2 cellular contexts compared by ENCODE assay signal in the genomic region with DNA sequence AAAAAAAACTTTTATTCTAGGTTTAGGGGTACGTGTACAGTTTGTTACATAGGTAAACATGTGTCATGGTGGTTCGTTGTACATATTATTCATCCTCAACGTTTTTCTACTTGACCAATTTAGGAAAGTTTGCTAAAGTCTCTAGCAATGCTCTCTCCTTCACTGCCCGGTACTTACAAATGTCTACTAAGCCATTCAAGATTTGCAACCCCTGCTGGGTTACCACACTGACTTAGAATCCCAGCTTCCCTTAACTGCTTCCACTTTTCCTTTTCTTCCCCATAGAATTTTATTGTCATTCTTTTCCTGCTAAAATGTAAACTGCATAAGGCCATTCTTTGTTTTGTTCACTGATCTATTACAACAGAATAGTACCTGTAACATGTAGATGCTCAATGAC.
TF ChIP-seq lines count a peak whose summit lies in the region.

No MANE protein-coding gene starts in this region.

TF ChIP-seq in GM23338, 12 proteins besides CTCF, POLR2A, EP300 and RAD21:
- TF ChIP-seq NANOG (IDR thresholded peaks at IDR 0.05; ENCODE audit: borderline replicate concordance) = no peak
- no peak for TF ChIP-seq EZH2phosphoT487 (IDR thresholded peaks at IDR 0.05; ENCODE audit: unreplicated experiment)
- TF ChIP-seq, protein P1, sequence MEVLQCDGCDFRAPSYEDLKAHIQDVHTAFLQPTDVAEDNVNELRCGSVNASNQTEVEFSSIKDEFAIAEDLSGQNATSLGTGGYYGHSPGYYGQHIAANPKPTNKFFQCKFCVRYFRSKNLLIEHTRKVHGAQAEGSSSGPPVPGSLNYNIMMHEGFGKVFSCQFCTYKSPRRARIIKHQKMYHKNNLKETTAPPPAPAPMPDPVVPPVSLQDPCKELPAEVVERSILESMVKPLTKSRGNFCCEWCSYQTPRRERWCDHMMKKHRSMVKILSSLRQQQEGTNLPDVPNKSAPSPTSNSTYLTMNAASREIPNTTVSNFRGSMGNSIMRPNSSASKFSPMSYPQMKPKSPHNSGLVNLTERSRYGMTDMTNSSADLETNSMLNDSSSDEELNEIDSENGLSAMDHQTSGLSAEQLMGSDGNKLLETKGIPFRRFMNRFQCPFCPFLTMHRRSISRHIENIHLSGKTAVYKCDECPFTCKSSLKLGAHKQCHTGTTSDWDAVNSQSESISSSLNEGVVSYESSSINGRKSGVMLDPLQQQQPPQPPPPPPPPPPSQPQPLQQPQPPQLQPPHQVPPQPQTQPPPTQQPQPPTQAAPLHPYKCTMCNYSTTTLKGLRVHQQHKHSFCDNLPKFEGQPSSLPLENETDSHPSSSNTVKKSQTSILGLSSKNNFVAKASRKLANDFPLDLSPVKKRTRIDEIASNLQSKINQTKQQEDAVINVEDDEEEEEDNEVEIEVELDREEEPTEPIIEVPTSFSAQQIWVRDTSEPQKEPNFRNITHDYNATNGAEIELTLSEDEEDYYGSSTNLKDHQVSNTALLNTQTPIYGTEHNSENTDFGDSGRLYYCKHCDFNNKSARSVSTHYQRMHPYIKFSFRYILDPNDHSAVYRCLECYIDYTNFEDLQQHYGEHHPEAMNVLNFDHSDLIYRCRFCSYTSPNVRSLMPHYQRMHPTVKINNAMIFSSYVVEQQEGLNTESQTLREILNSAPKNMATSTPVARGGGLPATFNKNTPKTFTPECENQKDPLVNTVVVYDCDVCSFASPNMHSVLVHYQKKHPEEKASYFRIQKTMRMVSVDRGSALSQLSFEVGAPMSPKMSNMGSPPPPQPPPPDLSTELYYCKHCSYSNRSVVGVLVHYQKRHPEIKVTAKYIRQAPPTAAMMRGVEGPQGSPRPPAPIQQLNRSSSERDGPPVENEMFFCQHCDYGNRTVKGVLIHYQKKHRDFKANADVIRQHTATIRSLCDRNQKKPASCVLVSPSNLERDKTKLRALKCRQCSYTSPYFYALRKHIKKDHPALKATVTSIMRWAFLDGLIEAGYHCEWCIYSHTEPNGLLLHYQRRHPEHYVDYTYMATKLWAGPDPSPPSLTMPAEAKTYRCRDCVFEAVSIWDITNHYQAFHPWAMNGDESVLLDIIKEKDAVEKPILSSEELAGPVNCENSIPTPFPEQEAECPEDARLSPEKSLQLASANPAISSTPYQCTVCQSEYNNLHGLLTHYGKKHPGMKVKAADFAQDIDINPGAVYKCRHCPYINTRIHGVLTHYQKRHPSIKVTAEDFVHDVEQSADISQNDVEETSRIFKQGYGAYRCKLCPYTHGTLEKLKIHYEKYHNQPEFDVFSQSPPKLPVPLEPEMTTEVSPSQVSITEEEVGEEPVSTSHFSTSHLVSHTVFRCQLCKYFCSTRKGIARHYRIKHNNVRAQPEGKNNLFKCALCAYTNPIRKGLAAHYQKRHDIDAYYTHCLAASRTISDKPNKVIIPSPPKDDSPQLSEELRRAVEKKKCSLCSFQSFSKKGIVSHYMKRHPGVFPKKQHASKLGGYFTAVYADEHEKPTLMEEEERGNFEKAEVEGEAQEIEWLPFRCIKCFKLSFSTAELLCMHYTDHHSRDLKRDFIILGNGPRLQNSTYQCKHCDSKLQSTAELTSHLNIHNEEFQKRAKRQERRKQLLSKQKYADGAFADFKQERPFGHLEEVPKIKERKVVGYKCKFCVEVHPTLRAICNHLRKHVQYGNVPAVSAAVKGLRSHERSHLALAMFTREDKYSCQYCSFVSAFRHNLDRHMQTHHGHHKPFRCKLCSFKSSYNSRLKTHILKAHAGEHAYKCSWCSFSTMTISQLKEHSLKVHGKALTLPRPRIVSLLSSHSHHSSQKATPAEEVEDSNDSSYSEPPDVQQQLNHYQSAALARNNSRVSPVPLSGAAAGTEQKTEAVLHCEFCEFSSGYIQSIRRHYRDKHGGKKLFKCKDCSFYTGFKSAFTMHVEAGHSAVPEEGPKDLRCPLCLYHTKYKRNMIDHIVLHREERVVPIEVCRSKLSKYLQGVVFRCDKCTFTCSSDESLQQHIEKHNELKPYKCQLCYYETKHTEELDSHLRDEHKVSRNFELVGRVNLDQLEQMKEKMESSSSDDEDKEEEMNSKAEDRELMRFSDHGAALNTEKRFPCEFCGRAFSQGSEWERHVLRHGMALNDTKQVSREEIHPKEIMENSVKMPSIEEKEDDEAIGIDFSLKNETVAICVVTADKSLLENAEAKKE (CRISPR knock-in tag; IDR thresholded peaks at IDR 0.05) = no peak
- no peak for TF ChIP-seq EZH2 (IDR thresholded peaks at IDR 0.05; ENCODE audit: low read depth, unreplicated experiment)
- no peak for TF ChIP-seq CREB1 (CRISPR knock-in tag; IDR thresholded peaks at IDR 0.05; ENCODE audit: low read depth)
- TF ChIP-seq ZNF331 (CRISPR knock-in tag; IDR thresholded peaks at IDR 0.05; ENCODE audit: low read depth) = no peak

TF ChIP-seq in H1, 55 proteins besides CTCF, POLR2A, EP300 and RAD21:
- no peak for TF ChIP-seq HDAC2 (IDR thresholded peaks at IDR 0.05; ENCODE audit: borderline replicate concordance in 1 of 2, low read depth in 2 of 2, low read length in 2 of 2)
- no peak for TF ChIP-seq JUN (IDR thresholded peaks at IDR 0.05; ENCODE audit: low read depth, low read length)
- TF ChIP-seq, protein P2, sequence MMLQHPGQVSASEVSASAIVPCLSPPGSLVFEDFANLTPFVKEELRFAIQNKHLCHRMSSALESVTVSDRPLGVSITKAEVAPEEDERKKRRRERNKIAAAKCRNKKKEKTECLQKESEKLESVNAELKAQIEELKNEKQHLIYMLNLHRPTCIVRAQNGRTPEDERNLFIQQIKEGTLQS (IDR thresholded peaks at IDR 0.05; ENCODE audit: insufficient read depth, low read depth, low read length) = no peak
